Comparison of ENCODE assay signal across 19 cellular contexts in genomic region chr2:196125596-196125995, GRCh38.
"Had no signal": no experiment of that assay in that cellular context is flagged by ENCODE, and none has a peak within 500 bp of the region (broad histone marks: within the 10 kb centered on the region; RNA-seq: fewer than 3 reads in every experiment).

No MANE protein-coding gene starts in this region.

- H3K4me1 Mint-ChIP-seq: activated CD8-positive, alpha-beta memory T cell treated with anti-CD3 and anti-CD28 coated beads, Interleukin-2, amount 10 ng/mL, durations not matched to agents 7 days and 5 days; central memory CD8-positive, alpha-beta T cell; T-cell had no signal

- H3K27ac ChIP-seq: body of pancreas, epithelial cell of prostate, tibial artery, vagina had no signal

- H3K36me3 ChIP-seq: tibial artery, vagina had no signal

- H3K4me3 Mint-ChIP-seq: activated CD4-positive, alpha-beta memory T cell treated with anti-CD3 and anti-CD28 coated beads for 36 hours; activated CD8-positive, alpha-beta memory T cell treated with anti-CD3 and anti-CD28 coated beads, Interleukin-2, amount 10 ng/mL, durations not matched to agents 7 days and 5 days; central memory CD8-positive, alpha-beta T cell; T-cell had no signal

- H3K4me3 ChIP-seq: body of pancreas, lung, tibial artery, vagina had no signal

- H3K27ac Mint-ChIP-seq: activated CD4-positive, alpha-beta memory T cell treated with anti-CD3 and anti-CD28 coated beads for 36 hours; activated CD8-positive, alpha-beta memory T cell treated with anti-CD3 and anti-CD28 coated beads, Interleukin-2, amount 10 ng/mL, durations not matched to agents 7 days and 5 days; T-cell had no signal

- H3K27me3 ChIP-seq: body of pancreas, tibial artery, vagina had no signal

- H3K27me3 Mint-ChIP-seq: activated CD4-positive, alpha-beta memory T cell treated with anti-CD3 and anti-CD28 coated beads for 36 hours; activated CD8-positive, alpha-beta memory T cell treated with anti-CD3 and anti-CD28 coated beads, Interleukin-2, amount 10 ng/mL, durations not matched to agents 7 days and 5 days; central memory CD8-positive, alpha-beta T cell; T-cell had no signal

- DNase-seq: activated CD4-positive, alpha-beta memory T cell treated with anti-CD3 and anti-CD28 coated beads for 36 hours; activated CD4-positive, alpha-beta T cell treated with anti-CD3 and anti-CD28 coated beads for 1 hour; activated CD8-positive, alpha-beta memory T cell treated with anti-CD3 and anti-CD28 coated beads, Interleukin-2, amount 10 ng/mL, durations not matched to agents 7 days and 5 days; activated effector memory CD4-positive, alpha-beta T cell treated with Interleukin-2 at 50 U/mL for 16 hours; activated naive CD4-positive, alpha-beta T cell treated with anti-CD3 and anti-CD28 coated beads, Interleukin-2, amount 50 U/mL, for 16 hours; activated T-cell treated with anti-CD3 and anti-CD28 coated beads, Interleukin-2, amount 50 U/mL, for 1 hour; amniotic stem cell; body of pancreas; dermis blood vessel endothelial cell; retina; stimulated activated CD4-positive, alpha-beta T cell treated with anti-CD3 and anti-CD28 coated beads, Interleukin-2, amount 100 ng/mL, for 48 hours; stimulated activated naive CD4-positive, alpha-beta T cell; T-cell; T1000; tibial artery had no signal

- H3K9me3 Mint-ChIP-seq: central memory CD8-positive, alpha-beta T cell had no signal

- H3K4me1 ChIP-seq: body of pancreas, vagina had no signal
